In the genomic region with DNA sequence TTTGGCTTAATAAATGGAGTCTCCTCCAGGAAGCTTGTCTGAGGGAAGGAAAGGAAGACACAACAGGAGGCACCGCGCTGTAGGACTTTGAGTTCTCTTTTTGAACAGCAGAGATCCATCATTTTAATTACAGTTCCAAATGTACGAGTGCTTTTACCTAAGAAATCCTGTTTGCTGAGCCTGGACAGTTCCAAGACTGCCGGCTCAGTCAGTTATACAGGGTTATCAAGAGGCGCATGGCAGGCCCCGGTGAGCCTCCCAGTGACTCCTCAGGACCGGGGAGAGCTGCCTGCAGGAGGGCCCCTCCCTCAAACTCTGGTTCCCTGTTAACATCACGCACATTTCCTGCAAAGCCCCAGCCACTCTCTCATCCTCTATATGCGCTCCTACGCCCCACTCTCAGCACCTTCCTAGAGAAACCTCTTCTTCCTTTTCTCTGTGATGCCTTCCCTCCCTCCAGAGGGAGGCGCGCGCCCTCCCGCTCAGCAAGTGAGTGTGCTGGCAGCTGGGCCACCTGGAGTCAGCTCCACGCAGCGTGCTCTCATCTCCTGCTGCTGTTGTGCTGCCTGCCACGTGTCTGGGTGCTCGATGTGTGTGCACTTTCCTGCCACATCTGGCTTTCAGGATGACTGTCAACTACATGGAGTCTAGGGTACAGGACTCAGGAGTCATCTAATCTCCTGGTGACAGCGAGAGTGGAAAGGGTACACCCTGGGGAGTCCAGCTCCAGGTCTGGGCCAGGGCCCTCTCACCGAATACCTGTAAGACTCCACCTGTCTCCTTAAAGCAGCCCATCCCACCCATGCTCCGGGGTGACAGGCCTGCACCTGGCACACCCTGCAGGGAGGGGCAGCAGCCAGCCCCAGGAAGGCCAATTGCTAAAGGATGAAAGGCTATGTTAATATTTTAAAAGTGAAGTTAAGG, we compare ENCODE assay signal across 16 cellular contexts. TPM values are rescaled to one million over a fixed set of nuclear protein-coding genes. Genes with fewer than 3 reads are reported as not detected.
DNase-seq lines count a peak whose midpoint lies in the region; ATAC-seq and TF ChIP-seq lines count a peak whose summit lies in the region.
"Had no signal": no experiment of that assay in that cellular context is flagged by ENCODE, and none has a peak within 500 bp of the region (broad histone marks: within the 10 kb centered on the region; RNA-seq: fewer than 3 reads in every experiment).

No MANE protein-coding gene starts in this region.

- DNase-seq in ELF-1 (ENCODE audit: low read depth, low spot score) (peak; percentile 27), NCI-H2171 (lab: John Stamatoyannopoulos, UW) (peak; percentile 15), nephron progenitor cell (no peak), pons (ENCODE audit: low spot score) (no peak), NCI-H128 (lab: John Stamatoyannopoulos, UW; ENCODE audit: unreplicated experiment) (no peak)
- no peak for DNase-seq in activated T-helper 2 cell treated with anti-CD3 and anti-CD28 coated beads, Interferon-gamma antibody, Interleukin-2, Interleukin-4, amounts not matched to agents 10 μg/mL and 5 μg/mL and 100 μg/mL, durations not matched to agents 14 hours and 24 hours and 36 hours (ENCODE audit: low spot score)
- DNase-seq: AML-193; Calu3; CD4-positive, CD25-positive, alpha-beta regulatory T cell; NCI-H1048; NCI-H1694; NCI-H226; NCI-H526; NK-92 treated with Interleukin-12 subunit alpha and Interleukin-12 subunit beta, amount 100 ng/mL, for 24 hours had no signal

- no peak for ATAC-seq in HG03108 (IDR thresholded peaks at IDR 0.05; ENCODE audit: unreplicated experiment)
- ATAC-seq: GM12878 had no signal

- peak overlapping the region; percentile 60 for H3K27ac Mint-ChIP-seq in activated T-helper 2 cell treated with anti-CD3 and anti-CD28 coated beads, Interferon-gamma antibody, Interleukin-2, Interleukin-4, amounts not matched to agents 10 μg/mL and 5 μg/mL and 100 μg/mL, durations not matched to agents 14 hours and 24 hours and 36 hours
- H3K27ac Mint-ChIP-seq in nephron progenitor cell: peak overlapping the region; percentile 71

- intact Hi-C loops in activated T-helper 2 cell treated with anti-CD3 and anti-CD28 coated beads, Interferon-gamma antibody, Interleukin-2, Interleukin-4, amounts not matched to agents 10 μg/mL and 5 μg/mL and 100 μg/mL, durations not matched to agents 14 hours and 24 hours and 36 hours (cut with micrococcal nuclease): no loop called here

- TF ChIP-seq CTCF in nephron progenitor cell (IDR thresholded peaks at IDR 0.05): no peak

- H3K4me3 Mint-ChIP-seq in activated T-helper 2 cell treated with anti-CD3 and anti-CD28 coated beads, Interferon-gamma antibody, Interleukin-2, Interleukin-4, amounts not matched to agents 10 μg/mL and 5 μg/mL and 100 μg/mL, durations not matched to agents 14 hours and 24 hours and 36 hours (ENCODE audit: low read depth): no peak overlapping the region
- no peak overlapping the region for H3K4me3 Mint-ChIP-seq in nephron progenitor cell
- H3K4me3 Mint-ChIP-seq: CD4-positive, CD25-positive, alpha-beta regulatory T cell had no signal

- peaks cover 14% of the 10 kb centered on the region for H3K4me1 Mint-ChIP-seq in activated T-helper 2 cell treated with anti-CD3 and anti-CD28 coated beads, Interferon-gamma antibody, Interleukin-2, Interleukin-4, amounts not matched to agents 10 μg/mL and 5 μg/mL and 100 μg/mL, durations not matched to agents 14 hours and 24 hours and 36 hours (ENCODE audit: low read depth)
- H3K4me1 Mint-ChIP-seq in nephron progenitor cell: peaks cover 19% of the 10 kb centered on the region

- no peaks in the 10 kb centered on the region for H3K9me3 Mint-ChIP-seq in activated T-helper 2 cell treated with anti-CD3 and anti-CD28 coated beads, Interferon-gamma antibody, Interleukin-2, Interleukin-4, amounts not matched to agents 10 μg/mL and 5 μg/mL and 100 μg/mL, durations not matched to agents 14 hours and 24 hours and 36 hours
- H3K9me3 Mint-ChIP-seq in nephron progenitor cell: no peaks in the 10 kb centered on the region
- H3K9me3 Mint-ChIP-seq: CD4-positive, CD25-positive, alpha-beta regulatory T cell had no signal

- peaks cover 19% of the 10 kb centered on the region for H3K36me3 Mint-ChIP-seq in activated T-helper 2 cell treated with anti-CD3 and anti-CD28 coated beads, Interferon-gamma antibody, Interleukin-2, Interleukin-4, amounts not matched to agents 10 μg/mL and 5 μg/mL and 100 μg/mL, durations not matched to agents 14 hours and 24 hours and 36 hours (ENCODE audit: low read depth)
- peaks cover 9% of the 10 kb centered on the region for H3K36me3 Mint-ChIP-seq in nephron progenitor cell (ENCODE audit: low read depth)

- no peaks in the 10 kb centered on the region for H3K27me3 Mint-ChIP-seq in activated T-helper 2 cell treated with anti-CD3 and anti-CD28 coated beads, Interferon-gamma antibody, Interleukin-2, Interleukin-4, amounts not matched to agents 10 μg/mL and 5 μg/mL and 100 μg/mL, durations not matched to agents 14 hours and 24 hours and 36 hours (ENCODE audit: low read depth)
- no peaks in the 10 kb centered on the region for H3K27me3 Mint-ChIP-seq in nephron progenitor cell (ENCODE audit: low read depth, poor library complexity)
- H3K27me3 Mint-ChIP-seq: CD4-positive, CD25-positive, alpha-beta regulatory T cell had no signal

RNA-seq across cellular contexts. Expression of a gene that starts 45.9 kb away (rescaled TPM):
- total RNA-seq in activated T-helper 2 cell treated with anti-CD3 and anti-CD28 coated beads, Interferon-gamma antibody, Interleukin-2, Interleukin-4, amounts not matched to agents 10 μg/mL and 5 μg/mL and 100 μg/mL, durations not matched to agents 14 hours and 24 hours and 36 hours: 19.6 and 19.9 TPM in 2 replicates

Comparison
In these comparisons a context has a peak if more than half of its experiments do, and no peak if none do; other contexts are left out.
1. DNase-seq: peak in ELF-1 (single experiment) and NCI-H2171 (single experiment); none in activated T-helper 2 cell treated with anti-CD3 and anti-CD28 coated beads, Interferon-gamma antibody, Interleukin-2, Interleukin-4, amounts not matched to agents 10 μg/mL and 5 μg/mL and 100 μg/mL, durations not matched to agents 14 hours and 24 hours and 36 hours (single experiment), nephron progenitor cell (single experiment), pons (single experiment) and NCI-H128 (single experiment).